14 cellular contexts compared by ENCODE assay signal in genomic region chr2:130452897-130453296, GRCh38. TPM values are rescaled to one million over a fixed set of nuclear protein-coding genes. Genes with fewer than 3 reads are reported as not detected.
"Had no signal": no experiment of that assay in that cellular context is flagged by ENCODE, and none has a peak within 500 bp of the region (broad histone marks: within the 10 kb centered on the region; RNA-seq: fewer than 3 reads in every experiment).

No MANE protein-coding gene starts in this region.

RNA-seq across cellular contexts. Expression of gene POTEI, which starts 56.2 kb away (rescaled TPM):
- total RNA-seq: activated B cell treated with CpG ODN at 0.5 μM for 24 hours; activated CD4-positive, alpha-beta memory T cell treated with anti-CD3 and anti-CD28 coated beads for 36 hours; activated CD4-positive, alpha-beta T cell treated with anti-CD3 and anti-CD28 coated beads, Interleukin-2, amount 10 ng/mL, durations not matched to agents 24 days and 14 days; activated CD8-positive, alpha-beta memory T cell treated with anti-CD3 and anti-CD28 coated beads for 36 hours; activated CD8-positive, alpha-beta T cell treated with anti-CD3 and anti-CD28 coated beads for 36 hours; activated naive CD4-positive, alpha-beta T cell treated with anti-CD3 and anti-CD28 coated beads for 36 hours; activated naive CD4-positive, alpha-beta T cell treated with anti-CD3 and anti-CD28 coated beads, Interleukin-2, amount 50 U/mL, for 72 hours; activated naive CD8-positive, alpha-beta T cell treated with anti-CD3 and anti-CD28 coated beads for 36 hours; activated T-cell treated with anti-CD3 and anti-CD28 coated beads, Interleukin-2, amount 50 U/mL, for 4 hours; activated T-cell treated with anti-CD3 and anti-CD28 coated beads, Interleukin-2, amount 50 U/mL, for 72 hours; activated T-helper 1 cell treated with anti-CD3 and anti-CD28 coated beads, Interleukin-12 subunit alpha, Interleukin-12 subunit beta, Interleukin-2, Interleukin-4 antibody, amounts not matched to agents 30 ng/mL and 10 ng/mL and 1 ng/mL, durations not matched to agents 14 hours and 24 hours and 36 hours; activated T-helper 17 cell treated with anti-CD3 and anti-CD28 coated beads, Interleukin-2, amount 50 U/mL, for 72 hours; cardiac septum had no signal
- polyA plus RNA-seq: aorta had no signal
